Comparison of ENCODE assay signal across 1 cellular context in genomic region chr6:14697427-14697826, GRCh38.
TF ChIP-seq lines count a peak whose summit lies in the region.

No MANE protein-coding gene starts in this region.

TF ChIP-seq in HEK293, 187 proteins besides CTCF, POLR2A, EP300 and RAD21 (continued from another document and continues in another):
- TF ChIP-seq ZBTB49 (tag by site-specific recombination; IDR thresholded peaks at IDR 0.05; ENCODE audit: low read depth), result no peak
- no peak for TF ChIP-seq ZNF785 (tag by site-specific recombination; IDR thresholded peaks at IDR 0.05)
- no peak for TF ChIP-seq ZSCAN4 (tag by site-specific recombination; IDR thresholded peaks at IDR 0.05)
- TF ChIP-seq REST (tag by site-specific recombination; IDR thresholded peaks at IDR 0.05), result peak; percentile 58; the same call in 1 of the 2 replicates
- peak; percentile 8 for TF ChIP-seq ZNF529 (tag by site-specific recombination; IDR thresholded peaks at IDR 0.05; ENCODE audit: insufficient replicate concordance)
- no peak for TF ChIP-seq ZNF280D (tag by site-specific recombination; IDR thresholded peaks at IDR 0.05)
- TF ChIP-seq KLF17 (tag by site-specific recombination; IDR thresholded peaks at IDR 0.05), result no peak
- no peak for TF ChIP-seq ZBTB6 (tag by site-specific recombination; IDR thresholded peaks at IDR 0.05)
- no peak for TF ChIP-seq BCL11B (tag by site-specific recombination; IDR thresholded peaks at IDR 0.05; ENCODE audit: low read depth)
- no peak for TF ChIP-seq ZNF776 (tag by site-specific recombination; IDR thresholded peaks at IDR 0.05; ENCODE audit: borderline replicate concordance)
- TF ChIP-seq ZNF580 (tag by site-specific recombination; IDR thresholded peaks at IDR 0.05), result 0 out of 2 replicates have a peak, but pooled peaks have one; percentile 18
- TF ChIP-seq ZBTB11 (tag by site-specific recombination; conservative IDR thresholded peaks at IDR 0.05; ENCODE audit: low read depth), result peak; percentile 69
- no peak for TF ChIP-seq TCF7L2 (IDR thresholded peaks at IDR 0.05; ENCODE audit: borderline replicate concordance, low read depth, low read length)
- no peak for TF ChIP-seq ZNF571 (tag by site-specific recombination; IDR thresholded peaks at IDR 0.05)
- no peak for TF ChIP-seq SP7 (tag by site-specific recombination; IDR thresholded peaks at IDR 0.05)
- no peak for TF ChIP-seq ZNF362 (tag by site-specific recombination; IDR thresholded peaks at IDR 0.05)
- TF ChIP-seq ZNF354C (tag by site-specific recombination; IDR thresholded peaks at IDR 0.05; ENCODE audit: borderline replicate concordance, low read depth), result no peak
- no peak for TF ChIP-seq YY1 (tag by site-specific recombination; IDR thresholded peaks at IDR 0.05)
- peak; percentile 70 for TF ChIP-seq ZNF623 (tag by site-specific recombination; IDR thresholded peaks at IDR 0.05)
- TF ChIP-seq ZNF184 (tag by site-specific recombination; IDR thresholded peaks at IDR 0.05), result no peak
- TF ChIP-seq HIC1 (tag by site-specific recombination; IDR thresholded peaks at IDR 0.05), result no peak
- TF ChIP-seq ZSCAN30 (tag by site-specific recombination; IDR thresholded peaks at IDR 0.05), result no peak
- no peak for TF ChIP-seq ZSCAN5A (tag by site-specific recombination; IDR thresholded peaks at IDR 0.05)
- TF ChIP-seq ZNF211 (tag by site-specific recombination; IDR thresholded peaks at IDR 0.05; ENCODE audit: low read depth), result no peak
- peak; percentile 22 for TF ChIP-seq ZNF654 (tag by site-specific recombination; IDR thresholded peaks at IDR 0.05; ENCODE audit: low read depth)
- no peak for TF ChIP-seq ZNF768 (tag by site-specific recombination; IDR thresholded peaks at IDR 0.05)
- no peak for TF ChIP-seq ZNF274 (IDR thresholded peaks at IDR 0.05; ENCODE audit: low read length)
- TF ChIP-seq ZNF274 (tag by site-specific recombination; IDR thresholded peaks at IDR 0.05; ENCODE audit: borderline replicate concordance), result no peak
- no peak for TF ChIP-seq ZNF248 (tag by site-specific recombination; IDR thresholded peaks at IDR 0.05)
- no peak for TF ChIP-seq BCL11A (tag by site-specific recombination; IDR thresholded peaks at IDR 0.05; ENCODE audit: low read depth)
- no peak for TF ChIP-seq ZNF701 (tag by site-specific recombination; IDR thresholded peaks at IDR 0.05)
- no peak for TF ChIP-seq ZFP69B (tag by site-specific recombination; IDR thresholded peaks at IDR 0.05)
